25 cellular contexts compared by ENCODE assay signal in the genomic region with DNA sequence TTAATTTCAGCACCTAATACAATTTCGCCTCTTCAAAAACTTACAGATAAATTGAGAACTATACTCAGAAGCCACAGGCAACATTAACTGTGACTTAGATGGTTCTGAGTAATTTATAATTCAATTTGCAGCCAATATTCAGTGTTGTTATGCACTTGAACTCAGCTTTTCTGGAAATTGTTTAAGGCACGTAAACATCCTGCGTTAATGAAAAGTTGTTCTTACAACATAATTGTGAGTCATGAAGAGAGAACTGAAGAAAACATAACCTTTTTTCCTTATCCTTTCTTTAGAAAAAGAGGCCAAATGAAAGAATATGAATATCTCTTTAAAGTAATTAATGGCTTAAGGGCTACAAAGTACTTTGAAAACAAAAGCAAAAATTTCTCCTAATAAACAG.
"Had no signal": no experiment of that assay in that cellular context is flagged by ENCODE, and none has a peak within 500 bp of the region (broad histone marks: within the 10 kb centered on the region; RNA-seq: fewer than 3 reads in every experiment).

No MANE protein-coding gene starts in this region.

- DNase-seq: activated CD4-positive, alpha-beta T cell treated with anti-CD3 and anti-CD28 coated beads for 36 hours; activated CD4-positive, alpha-beta T cell treated with anti-CD3 and anti-CD28 coated beads, Interleukin-2, amount 50 U/mL, for 4 hours; activated CD8-positive, alpha-beta memory T cell treated with anti-CD3 and anti-CD28 coated beads for 24 hours; activated CD8-positive, alpha-beta memory T cell treated with anti-CD3 and anti-CD28 coated beads, Interleukin-2, amount 50 U/mL, for 4 hours; activated naive CD4-positive, alpha-beta T cell treated with anti-CD3 and anti-CD28 coated beads for 36 hours; activated naive CD8-positive, alpha-beta T cell treated with anti-CD3 and anti-CD28 coated beads, Interleukin-2, amount 10 ng/mL, durations not matched to agents 7 days and 5 days; activated T-cell treated with anti-CD3 and anti-CD28 coated beads, Interleukin-2, amount 50 U/mL, for 24 hours; amygdala; cerebellar nuclear complex; cortex of kidney; endodermal cell; glutamatergic neuron; left cardiac atrium; mucosa of descending colon; nephron progenitor cell; right cardiac atrium; stimulated activated CD4-positive, alpha-beta T cell treated with anti-CD3 and anti-CD28 coated beads, Interleukin-1b, Interleukin-23, amount 100 ng/mL, for 48 hours; stimulated activated naive CD8-positive, alpha-beta T cell treated with anti-CD3 and anti-CD28 coated beads, Interleukin-15, amount 100 ng/mL, for 72 hours; T-helper 1 cell had no signal

- H3K27ac ChIP-seq: hepatocyte, parathyroid adenoma, tibial nerve had no signal

- H3K4me3 ChIP-seq: hepatocyte, mucosa of descending colon, skin epidermis, tibial nerve had no signal

- H3K9me3 ChIP-seq: mucosa of descending colon, tibial nerve had no signal

- H3K9me3 Mint-ChIP-seq: activated naive CD4-positive, alpha-beta T cell treated with anti-CD3 and anti-CD28 coated beads for 36 hours; activated naive CD8-positive, alpha-beta T cell treated with anti-CD3 and anti-CD28 coated beads, Interleukin-2, amount 10 ng/mL, durations not matched to agents 7 days and 5 days; activated T-cell treated with anti-CD3 and anti-CD28 coated beads, Interleukin-2, amount 50 U/mL, for 24 hours; activated T-helper 2 cell treated with anti-CD3 and anti-CD28 coated beads, Interferon-gamma antibody, Interleukin-2, Interleukin-4, amounts not matched to agents 10 μg/mL and 5 μg/mL and 100 μg/mL, durations not matched to agents 14 hours and 24 hours and 36 hours; endodermal cell; memory B cell; nephron progenitor cell; stimulated activated naive CD8-positive, alpha-beta T cell treated with anti-CD3 and anti-CD28 coated beads, Interleukin-15, amount 100 ng/mL, for 72 hours had no signal

- H3K36me3 ChIP-seq: tibial nerve had no signal

- H3K27me3 Mint-ChIP-seq: activated CD4-positive, alpha-beta T cell treated with anti-CD3 and anti-CD28 coated beads for 36 hours; activated T-cell treated with anti-CD3 and anti-CD28 coated beads, Interleukin-2, amount 50 U/mL, for 24 hours; stimulated activated naive CD8-positive, alpha-beta T cell treated with anti-CD3 and anti-CD28 coated beads, Interleukin-15, amount 100 ng/mL, for 72 hours had no signal

- ATAC-seq: activated CD4-positive, alpha-beta T cell treated with anti-CD3 and anti-CD28 coated beads for 36 hours; left cardiac atrium; mucosa of descending colon; right cardiac atrium; stimulated activated naive CD8-positive, alpha-beta T cell treated with anti-CD3 and anti-CD28 coated beads, Interleukin-15, amount 100 ng/mL, for 72 hours had no signal

- H3K27me3 ChIP-seq: hepatocyte, tibial nerve had no signal

- H3K27ac Mint-ChIP-seq: activated CD4-positive, alpha-beta T cell treated with anti-CD3 and anti-CD28 coated beads for 36 hours; activated naive CD4-positive, alpha-beta T cell treated with anti-CD3 and anti-CD28 coated beads for 36 hours; activated naive CD8-positive, alpha-beta T cell treated with anti-CD3 and anti-CD28 coated beads, Interleukin-2, amount 10 ng/mL, durations not matched to agents 7 days and 5 days; activated T-cell treated with anti-CD3 and anti-CD28 coated beads, Interleukin-2, amount 50 U/mL, for 24 hours; activated T-helper 2 cell treated with anti-CD3 and anti-CD28 coated beads, Interferon-gamma antibody, Interleukin-2, Interleukin-4, amounts not matched to agents 10 μg/mL and 5 μg/mL and 100 μg/mL, durations not matched to agents 14 hours and 24 hours and 36 hours; endodermal cell; memory B cell; nephron progenitor cell; stimulated activated naive CD8-positive, alpha-beta T cell treated with anti-CD3 and anti-CD28 coated beads, Interleukin-15, amount 100 ng/mL, for 72 hours had no signal

- H3K9ac ChIP-seq: parathyroid adenoma had no signal

- H3K4me1 Mint-ChIP-seq: endodermal cell, memory B cell, nephron progenitor cell had no signal

- H3K4me2 ChIP-seq: hepatocyte had no signal

- H3K4me1 ChIP-seq: parathyroid adenoma, tibial nerve had no signal

- H3K79me2 ChIP-seq: hepatocyte, parathyroid adenoma had no signal

- H3K4me3 Mint-ChIP-seq: activated CD4-positive, alpha-beta T cell treated with anti-CD3 and anti-CD28 coated beads for 36 hours; activated naive CD4-positive, alpha-beta T cell treated with anti-CD3 and anti-CD28 coated beads for 36 hours; activated naive CD8-positive, alpha-beta T cell treated with anti-CD3 and anti-CD28 coated beads, Interleukin-2, amount 10 ng/mL, durations not matched to agents 7 days and 5 days; activated T-cell treated with anti-CD3 and anti-CD28 coated beads, Interleukin-2, amount 50 U/mL, for 24 hours; endodermal cell; memory B cell; nephron progenitor cell; stimulated activated naive CD8-positive, alpha-beta T cell treated with anti-CD3 and anti-CD28 coated beads, Interleukin-15, amount 100 ng/mL, for 72 hours had no signal

- H2AFZ ChIP-seq: hepatocyte, parathyroid adenoma had no signal
